1 cellular context compared by ENCODE assay signal in genomic region chrX:16712116-16712824, GRCh38.
TF ChIP-seq lines count a peak whose summit lies in the region.

A gene with protein sequence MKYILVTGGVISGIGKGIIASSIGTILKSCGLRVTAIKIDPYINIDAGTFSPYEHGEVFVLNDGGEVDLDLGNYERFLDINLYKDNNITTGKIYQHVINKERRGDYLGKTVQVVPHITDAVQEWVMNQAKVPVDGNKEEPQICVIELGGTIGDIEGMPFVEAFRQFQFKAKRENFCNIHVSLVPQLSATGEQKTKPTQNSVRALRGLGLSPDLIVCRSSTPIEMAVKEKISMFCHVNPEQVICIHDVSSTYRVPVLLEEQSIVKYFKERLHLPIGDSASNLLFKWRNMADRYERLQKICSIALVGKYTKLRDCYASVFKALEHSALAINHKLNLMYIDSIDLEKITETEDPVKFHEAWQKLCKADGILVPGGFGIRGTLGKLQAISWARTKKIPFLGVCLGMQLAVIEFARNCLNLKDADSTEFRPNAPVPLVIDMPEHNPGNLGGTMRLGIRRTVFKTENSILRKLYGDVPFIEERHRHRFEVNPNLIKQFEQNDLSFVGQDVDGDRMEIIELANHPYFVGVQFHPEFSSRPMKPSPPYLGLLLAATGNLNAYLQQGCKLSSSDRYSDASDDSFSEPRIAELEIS (minus strand): TSS chrX:16712669. CDS start chrX:16702902, 9,767 bp downstream.

TF ChIP-seq in WTC11, 78 proteins besides CTCF, POLR2A, EP300 and RAD21 (continued from another document):
- TF ChIP-seq, protein P1, sequence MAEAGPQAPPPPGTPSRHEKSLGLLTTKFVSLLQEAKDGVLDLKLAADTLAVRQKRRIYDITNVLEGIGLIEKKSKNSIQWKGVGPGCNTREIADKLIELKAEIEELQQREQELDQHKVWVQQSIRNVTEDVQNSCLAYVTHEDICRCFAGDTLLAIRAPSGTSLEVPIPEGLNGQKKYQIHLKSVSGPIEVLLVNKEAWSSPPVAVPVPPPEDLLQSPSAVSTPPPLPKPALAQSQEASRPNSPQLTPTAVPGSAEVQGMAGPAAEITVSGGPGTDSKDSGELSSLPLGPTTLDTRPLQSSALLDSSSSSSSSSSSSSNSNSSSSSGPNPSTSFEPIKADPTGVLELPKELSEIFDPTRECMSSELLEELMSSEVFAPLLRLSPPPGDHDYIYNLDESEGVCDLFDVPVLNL (CRISPR knock-in tag; IDR thresholded peaks at IDR 0.05; ENCODE audit: borderline replicate concordance, low read depth) = no peak
- TF ChIP-seq IRF2 (CRISPR knock-in tag; IDR thresholded peaks at IDR 0.05; ENCODE audit: borderline replicate concordance, low read depth) (no peak), SOX15 (CRISPR knock-in tag; IDR thresholded peaks at IDR 0.05) (no peak), SMAD3 (CRISPR knock-in tag; IDR thresholded peaks at IDR 0.05; ENCODE audit: borderline replicate concordance) (no peak), NFYB (CRISPR knock-in tag; conservative IDR thresholded peaks at IDR 0.05; ENCODE audit: low read depth) (no peak), ATF1 (CRISPR knock-in tag; IDR thresholded peaks at IDR 0.05) (no peak), EMX1 (CRISPR knock-in tag; IDR thresholded peaks at IDR 0.05) (no peak), FOXJ3 (CRISPR knock-in tag; IDR thresholded peaks at IDR 0.05; ENCODE audit: borderline replicate concordance) (no peak), TP53 (CRISPR knock-in tag; IDR thresholded peaks at IDR 0.05) (no peak)
- TF ChIP-seq, protein P2, sequence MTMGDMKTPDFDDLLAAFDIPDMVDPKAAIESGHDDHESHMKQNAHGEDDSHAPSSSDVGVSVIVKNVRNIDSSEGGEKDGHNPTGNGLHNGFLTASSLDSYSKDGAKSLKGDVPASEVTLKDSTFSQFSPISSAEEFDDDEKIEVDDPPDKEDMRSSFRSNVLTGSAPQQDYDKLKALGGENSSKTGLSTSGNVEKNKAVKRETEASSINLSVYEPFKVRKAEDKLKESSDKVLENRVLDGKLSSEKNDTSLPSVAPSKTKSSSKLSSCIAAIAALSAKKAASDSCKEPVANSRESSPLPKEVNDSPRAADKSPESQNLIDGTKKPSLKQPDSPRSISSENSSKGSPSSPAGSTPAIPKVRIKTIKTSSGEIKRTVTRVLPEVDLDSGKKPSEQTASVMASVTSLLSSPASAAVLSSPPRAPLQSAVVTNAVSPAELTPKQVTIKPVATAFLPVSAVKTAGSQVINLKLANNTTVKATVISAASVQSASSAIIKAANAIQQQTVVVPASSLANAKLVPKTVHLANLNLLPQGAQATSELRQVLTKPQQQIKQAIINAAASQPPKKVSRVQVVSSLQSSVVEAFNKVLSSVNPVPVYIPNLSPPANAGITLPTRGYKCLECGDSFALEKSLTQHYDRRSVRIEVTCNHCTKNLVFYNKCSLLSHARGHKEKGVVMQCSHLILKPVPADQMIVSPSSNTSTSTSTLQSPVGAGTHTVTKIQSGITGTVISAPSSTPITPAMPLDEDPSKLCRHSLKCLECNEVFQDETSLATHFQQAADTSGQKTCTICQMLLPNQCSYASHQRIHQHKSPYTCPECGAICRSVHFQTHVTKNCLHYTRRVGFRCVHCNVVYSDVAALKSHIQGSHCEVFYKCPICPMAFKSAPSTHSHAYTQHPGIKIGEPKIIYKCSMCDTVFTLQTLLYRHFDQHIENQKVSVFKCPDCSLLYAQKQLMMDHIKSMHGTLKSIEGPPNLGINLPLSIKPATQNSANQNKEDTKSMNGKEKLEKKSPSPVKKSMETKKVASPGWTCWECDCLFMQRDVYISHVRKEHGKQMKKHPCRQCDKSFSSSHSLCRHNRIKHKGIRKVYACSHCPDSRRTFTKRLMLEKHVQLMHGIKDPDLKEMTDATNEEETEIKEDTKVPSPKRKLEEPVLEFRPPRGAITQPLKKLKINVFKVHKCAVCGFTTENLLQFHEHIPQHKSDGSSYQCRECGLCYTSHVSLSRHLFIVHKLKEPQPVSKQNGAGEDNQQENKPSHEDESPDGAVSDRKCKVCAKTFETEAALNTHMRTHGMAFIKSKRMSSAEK (CRISPR knock-in tag; IDR thresholded peaks at IDR 0.05; ENCODE audit: borderline replicate concordance) = no peak
TF ChIP-seq in WTC11: peak in this region for 3.
